Comparison of ENCODE assay signal across 1 cellular context in the genomic region with DNA sequence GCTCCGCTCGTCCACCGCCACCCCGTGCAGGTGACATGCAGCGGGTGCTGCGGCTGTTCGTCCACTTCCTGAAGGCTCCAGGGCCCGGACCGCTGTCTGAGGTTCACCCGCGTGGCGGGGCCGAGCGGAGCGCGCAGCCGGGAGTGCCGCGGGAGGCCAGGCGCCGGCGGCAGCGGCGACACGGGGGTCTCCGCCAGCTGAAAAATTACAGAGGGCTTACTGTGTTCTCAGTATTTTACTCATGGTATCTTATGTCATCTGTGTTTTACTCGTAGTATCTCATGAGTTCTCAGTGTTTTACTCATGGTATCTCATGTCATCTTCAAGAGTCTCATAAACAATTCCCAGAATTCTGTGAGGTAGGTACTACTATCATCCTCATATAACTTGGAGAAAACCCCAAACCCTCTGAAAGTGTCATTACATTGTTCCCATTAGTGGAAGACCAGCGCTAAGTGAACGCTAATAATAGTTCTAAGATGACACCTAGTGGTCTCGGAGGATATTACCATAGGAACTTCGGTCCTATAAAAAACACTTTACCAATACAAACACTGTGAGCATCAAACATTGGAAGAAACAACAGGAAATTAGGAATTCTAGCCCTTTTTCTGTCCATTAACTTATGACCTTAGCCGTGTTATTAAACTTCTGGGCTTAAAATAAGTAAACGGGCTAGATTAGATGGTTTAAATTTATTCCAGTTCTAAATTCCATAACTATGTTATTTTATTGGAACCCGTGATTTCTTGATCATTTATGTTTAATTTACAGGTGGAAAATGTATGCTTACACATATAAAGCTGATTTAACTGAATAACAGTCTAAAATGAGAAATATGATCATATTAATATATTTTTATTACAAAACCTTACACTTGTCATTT.
TF ChIP-seq lines count a peak whose summit lies in the region.

No MANE protein-coding gene starts in this region.

TF ChIP-seq in WTC11, 78 proteins besides CTCF, POLR2A, EP300 and RAD21:
- TF ChIP-seq, protein P1, sequence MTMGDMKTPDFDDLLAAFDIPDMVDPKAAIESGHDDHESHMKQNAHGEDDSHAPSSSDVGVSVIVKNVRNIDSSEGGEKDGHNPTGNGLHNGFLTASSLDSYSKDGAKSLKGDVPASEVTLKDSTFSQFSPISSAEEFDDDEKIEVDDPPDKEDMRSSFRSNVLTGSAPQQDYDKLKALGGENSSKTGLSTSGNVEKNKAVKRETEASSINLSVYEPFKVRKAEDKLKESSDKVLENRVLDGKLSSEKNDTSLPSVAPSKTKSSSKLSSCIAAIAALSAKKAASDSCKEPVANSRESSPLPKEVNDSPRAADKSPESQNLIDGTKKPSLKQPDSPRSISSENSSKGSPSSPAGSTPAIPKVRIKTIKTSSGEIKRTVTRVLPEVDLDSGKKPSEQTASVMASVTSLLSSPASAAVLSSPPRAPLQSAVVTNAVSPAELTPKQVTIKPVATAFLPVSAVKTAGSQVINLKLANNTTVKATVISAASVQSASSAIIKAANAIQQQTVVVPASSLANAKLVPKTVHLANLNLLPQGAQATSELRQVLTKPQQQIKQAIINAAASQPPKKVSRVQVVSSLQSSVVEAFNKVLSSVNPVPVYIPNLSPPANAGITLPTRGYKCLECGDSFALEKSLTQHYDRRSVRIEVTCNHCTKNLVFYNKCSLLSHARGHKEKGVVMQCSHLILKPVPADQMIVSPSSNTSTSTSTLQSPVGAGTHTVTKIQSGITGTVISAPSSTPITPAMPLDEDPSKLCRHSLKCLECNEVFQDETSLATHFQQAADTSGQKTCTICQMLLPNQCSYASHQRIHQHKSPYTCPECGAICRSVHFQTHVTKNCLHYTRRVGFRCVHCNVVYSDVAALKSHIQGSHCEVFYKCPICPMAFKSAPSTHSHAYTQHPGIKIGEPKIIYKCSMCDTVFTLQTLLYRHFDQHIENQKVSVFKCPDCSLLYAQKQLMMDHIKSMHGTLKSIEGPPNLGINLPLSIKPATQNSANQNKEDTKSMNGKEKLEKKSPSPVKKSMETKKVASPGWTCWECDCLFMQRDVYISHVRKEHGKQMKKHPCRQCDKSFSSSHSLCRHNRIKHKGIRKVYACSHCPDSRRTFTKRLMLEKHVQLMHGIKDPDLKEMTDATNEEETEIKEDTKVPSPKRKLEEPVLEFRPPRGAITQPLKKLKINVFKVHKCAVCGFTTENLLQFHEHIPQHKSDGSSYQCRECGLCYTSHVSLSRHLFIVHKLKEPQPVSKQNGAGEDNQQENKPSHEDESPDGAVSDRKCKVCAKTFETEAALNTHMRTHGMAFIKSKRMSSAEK (CRISPR knock-in tag; IDR thresholded peaks at IDR 0.05; ENCODE audit: borderline replicate concordance) = no peak
- TF ChIP-seq, protein P2, sequence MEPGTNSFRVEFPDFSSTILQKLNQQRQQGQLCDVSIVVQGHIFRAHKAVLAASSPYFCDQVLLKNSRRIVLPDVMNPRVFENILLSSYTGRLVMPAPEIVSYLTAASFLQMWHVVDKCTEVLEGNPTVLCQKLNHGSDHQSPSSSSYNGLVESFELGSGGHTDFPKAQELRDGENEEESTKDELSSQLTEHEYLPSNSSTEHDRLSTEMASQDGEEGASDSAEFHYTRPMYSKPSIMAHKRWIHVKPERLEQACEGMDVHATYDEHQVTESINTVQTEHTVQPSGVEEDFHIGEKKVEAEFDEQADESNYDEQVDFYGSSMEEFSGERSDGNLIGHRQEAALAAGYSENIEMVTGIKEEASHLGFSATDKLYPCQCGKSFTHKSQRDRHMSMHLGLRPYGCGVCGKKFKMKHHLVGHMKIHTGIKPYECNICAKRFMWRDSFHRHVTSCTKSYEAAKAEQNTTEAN (CRISPR knock-in tag; IDR thresholded peaks at IDR 0.05) = no peak
- TF ChIP-seq SMAD4 (CRISPR knock-in tag; IDR thresholded peaks at IDR 0.05) (no peak), ELF4 (CRISPR knock-in tag; IDR thresholded peaks at IDR 0.05; ENCODE audit: low read depth) (no peak), FOXP1 (CRISPR knock-in tag; IDR thresholded peaks at IDR 0.05; ENCODE audit: borderline replicate concordance) (no peak), IRF2 (CRISPR knock-in tag; IDR thresholded peaks at IDR 0.05; ENCODE audit: borderline replicate concordance, low read depth) (no peak), ZNF232 (CRISPR knock-in tag; IDR thresholded peaks at IDR 0.05) (no peak), OVOL2 (CRISPR knock-in tag; IDR thresholded peaks at IDR 0.05; ENCODE audit: borderline replicate concordance) (no peak), ZNF263 (CRISPR knock-in tag; IDR thresholded peaks at IDR 0.05; ENCODE audit: low read depth) (no peak)
- TF ChIP-seq, protein P3, sequence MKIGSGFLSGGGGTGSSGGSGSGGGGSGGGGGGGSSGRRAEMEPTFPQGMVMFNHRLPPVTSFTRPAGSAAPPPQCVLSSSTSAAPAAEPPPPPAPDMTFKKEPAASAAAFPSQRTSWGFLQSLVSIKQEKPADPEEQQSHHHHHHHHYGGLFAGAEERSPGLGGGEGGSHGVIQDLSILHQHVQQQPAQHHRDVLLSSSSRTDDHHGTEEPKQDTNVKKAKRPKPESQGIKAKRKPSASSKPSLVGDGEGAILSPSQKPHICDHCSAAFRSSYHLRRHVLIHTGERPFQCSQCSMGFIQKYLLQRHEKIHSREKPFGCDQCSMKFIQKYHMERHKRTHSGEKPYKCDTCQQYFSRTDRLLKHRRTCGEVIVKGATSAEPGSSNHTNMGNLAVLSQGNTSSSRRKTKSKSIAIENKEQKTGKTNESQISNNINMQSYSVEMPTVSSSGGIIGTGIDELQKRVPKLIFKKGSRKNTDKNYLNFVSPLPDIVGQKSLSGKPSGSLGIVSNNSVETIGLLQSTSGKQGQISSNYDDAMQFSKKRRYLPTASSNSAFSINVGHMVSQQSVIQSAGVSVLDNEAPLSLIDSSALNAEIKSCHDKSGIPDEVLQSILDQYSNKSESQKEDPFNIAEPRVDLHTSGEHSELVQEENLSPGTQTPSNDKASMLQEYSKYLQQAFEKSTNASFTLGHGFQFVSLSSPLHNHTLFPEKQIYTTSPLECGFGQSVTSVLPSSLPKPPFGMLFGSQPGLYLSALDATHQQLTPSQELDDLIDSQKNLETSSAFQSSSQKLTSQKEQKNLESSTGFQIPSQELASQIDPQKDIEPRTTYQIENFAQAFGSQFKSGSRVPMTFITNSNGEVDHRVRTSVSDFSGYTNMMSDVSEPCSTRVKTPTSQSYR (CRISPR knock-in tag; IDR thresholded peaks at IDR 0.05) = no peak
- TF ChIP-seq, protein P4, sequence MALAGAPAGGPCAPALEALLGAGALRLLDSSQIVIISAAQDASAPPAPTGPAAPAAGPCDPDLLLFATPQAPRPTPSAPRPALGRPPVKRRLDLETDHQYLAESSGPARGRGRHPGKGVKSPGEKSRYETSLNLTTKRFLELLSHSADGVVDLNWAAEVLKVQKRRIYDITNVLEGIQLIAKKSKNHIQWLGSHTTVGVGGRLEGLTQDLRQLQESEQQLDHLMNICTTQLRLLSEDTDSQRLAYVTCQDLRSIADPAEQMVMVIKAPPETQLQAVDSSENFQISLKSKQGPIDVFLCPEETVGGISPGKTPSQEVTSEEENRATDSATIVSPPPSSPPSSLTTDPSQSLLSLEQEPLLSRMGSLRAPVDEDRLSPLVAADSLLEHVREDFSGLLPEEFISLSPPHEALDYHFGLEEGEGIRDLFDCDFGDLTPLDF (CRISPR knock-in tag; IDR thresholded peaks at IDR 0.05) = no peak
